In the genomic region with DNA sequence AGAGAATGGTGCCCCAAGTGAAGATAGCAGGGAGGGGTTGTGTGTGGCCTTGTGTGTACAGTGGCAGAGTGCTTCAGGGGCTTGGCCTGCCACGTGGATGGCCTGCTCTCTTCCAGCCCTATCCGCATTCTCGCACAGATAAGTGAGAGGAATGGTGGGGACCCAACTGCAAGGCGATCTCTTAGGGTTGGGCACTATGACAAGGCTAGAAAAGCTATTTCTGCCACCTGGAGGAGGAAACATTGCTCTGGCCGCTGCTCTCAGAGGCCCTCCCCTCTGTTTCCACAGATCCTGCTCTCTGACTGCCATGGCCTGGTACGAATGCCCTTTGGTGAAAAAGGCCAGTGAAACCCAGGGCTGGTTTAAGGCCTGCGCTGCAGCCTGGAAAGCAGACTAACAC, we compare ENCODE assay signal across 23 cellular contexts. TPM values are rescaled to one million over a fixed set of nuclear protein-coding genes. Genes with fewer than 3 reads are reported as not detected.
DNase-seq lines count a peak whose midpoint lies in the region; ATAC-seq, FAIRE-seq and TF ChIP-seq lines count a peak whose summit lies in the region.
"Had no signal": no experiment of that assay in that cellular context is flagged by ENCODE, and none has a peak within 500 bp of the region (broad histone marks: within the 10 kb centered on the region; RNA-seq: fewer than 3 reads in every experiment).

No MANE protein-coding gene starts in this region.

- H3K79me2 ChIP-seq in PC-9 (ENCODE audit: low read depth) = peaks cover 35% of the 10 kb centered on the region

- H4K20me1 ChIP-seq in PC-9 (ENCODE audit: insufficient read depth) = peaks cover 7% of the 10 kb centered on the region; the same call in 1 of the 2 replicates

- no peak overlapping the region for H3K4me3 Mint-ChIP-seq in naive thymus-derived CD8-positive, alpha-beta T cell
- H3K4me3 Mint-ChIP-seq: activated T-helper 17 cell treated with anti-CD3 and anti-CD28 coated beads, Interleukin-2, amount 50 U/mL, for 72 hours had no signal

- no peaks in the 10 kb centered on the region for H3K27me3 ChIP-seq in cardiac muscle cell
- no peaks in the 10 kb centered on the region for H3K27me3 ChIP-seq in PC-9 (ENCODE audit: insufficient read depth, low read depth)
- no peaks in the 10 kb centered on the region for H3K27me3 ChIP-seq in foreskin keratinocyte
- H3K27me3 ChIP-seq: dorsolateral prefrontal cortex had no signal

- H2AFZ ChIP-seq in PC-9 = no peak overlapping the region

- no peak for TF ChIP-seq CTCF in C4-2B (conservative IDR thresholded peaks at IDR 0.05)
- TF ChIP-seq CTCF in cardiac muscle cell (IDR thresholded peaks at IDR 0.05; ENCODE audit: low read depth, low read length) = no peak
- no peak for TF ChIP-seq CTCF in kidney (IDR thresholded peaks at IDR 0.05; ENCODE audit: borderline replicate concordance, extremely low read depth, insufficient read depth)
- TF ChIP-seq CTCF in PC-9 (conservative IDR thresholded peaks at IDR 0.05) = no peak
- no peak for TF ChIP-seq CTCF in foreskin keratinocyte (conservative IDR thresholded peaks at IDR 0.05)

- no peak for FAIRE-seq in kidney (lab: Jason Lieb, UNC)
- FAIRE-seq: frontal cortex, GM12892 had no signal

- peak overlapping the region in 6 of 10 donors; percentile 23 to 57 (median 36) for H3K27ac Mint-ChIP-seq in naive thymus-derived CD8-positive, alpha-beta T cell
- H3K27ac Mint-ChIP-seq: activated T-helper 17 cell treated with anti-CD3 and anti-CD28 coated beads, Interleukin-2, amount 50 U/mL, for 72 hours had no signal

- CTCF ChIA-PET in PC-9 (lab: Charles Lee) = interaction anchor here (0.9 kb wide), 1 partner anchor 448 kb away, joined by 5 read pairs; no protein-coding TSS in a partner anchor

- POLR2A ChIA-PET in naive thymus-derived CD8-positive, alpha-beta T cell (lab: Charles Lee) = no interaction called here
- POLR2A ChIA-PET in PC-9 (lab: Charles Lee; ENCODE audit: unreplicated experiment) = no interaction called here

- ATAC-seq in naive thymus-derived CD8-positive, alpha-beta T cell = no peak
- no peak for ATAC-seq in foreskin keratinocyte
- ATAC-seq: activated T-helper 17 cell treated with anti-CD3 and anti-CD28 coated beads, Interleukin-2, amount 50 U/mL, for 72 hours had no signal

- H3K4me1 ChIP-seq in cardiac muscle cell (ENCODE audit: low read depth) (peaks cover 30% of the 10 kb centered on the region), kidney (ENCODE audit: control insufficient read depth in 1 of 2, insufficient read depth in 1 of 2, low read depth in 1 of 2, low read length in 2 of 2) (peaks cover 0 to 6% of the 10 kb centered on the region in 2 donors), PC-9 (replicated peaks; ENCODE audit: insufficient read depth) (peaks cover 23% of the 10 kb centered on the region), foreskin keratinocyte (peaks cover 5% of the 10 kb centered on the region)

- H3K36me3 ChIP-seq in cardiac muscle cell (no peaks in the 10 kb centered on the region), kidney (ENCODE audit: control insufficient read depth in 1 of 2, insufficient read depth in 2 of 2, low read length in 2 of 2) (peaks cover 0 to 2% of the 10 kb centered on the region in 2 donors), PC-9 (ENCODE audit: low read depth) (no peaks in the 10 kb centered on the region)
- H3K36me3 ChIP-seq: HAP-1 had no signal

- intact Hi-C loops in kidney (cut with DNase I) = loop anchor here (10.0 kb wide), 1 partner anchor 321 kb away; a partner anchor contains a TSS
- intact Hi-C loops in PC-9 (cut with micrococcal nuclease; ENCODE audit: unreplicated experiment) = loop anchor here (5.0 kb wide), 1 partner anchor 313 kb away; no protein-coding TSS in a partner anchor

- H3K9me3 ChIP-seq in cardiac muscle cell (ENCODE audit: low read depth) (no peaks in the 10 kb centered on the region), kidney (ENCODE audit: control insufficient read depth in 1 of 2, low read length in 2 of 2) (no peaks in the 10 kb centered on the region), PC-9 (ENCODE audit: insufficient read depth, low read depth) (no peaks in the 10 kb centered on the region)
- H3K9me3 ChIP-seq: HAP-1 had no signal

- peaks cover 15% of the 10 kb centered on the region; the same call in 1 of the 2 replicates for H3F3A ChIP-seq in PC-9 (ENCODE audit: insufficient read depth, low read depth)

- H3K9me2 ChIP-seq in PC-9 (ENCODE audit: insufficient read depth) = no peaks in the 10 kb centered on the region

- no peak overlapping the region for H3K9ac ChIP-seq in kidney (ENCODE audit: low read length in 2 of 2)

- H3K27ac ChIP-seq in C4-2B = peak overlapping the region; percentile 3; the same call in 1 of the 2 replicates
- peak overlapping the region; percentile 61 for H3K27ac ChIP-seq in cardiac muscle cell
- no peak overlapping the region for H3K27ac ChIP-seq in kidney (ENCODE audit: low read depth in 2 of 2, low read length in 2 of 2)
- H3K27ac ChIP-seq in PC-9 = no peak overlapping the region
- H3K27ac ChIP-seq in foreskin keratinocyte = no peak overlapping the region
- H3K27ac ChIP-seq: dorsolateral prefrontal cortex, SK-N-MC had no signal

- no TSS peak for BruUV-seq in PC-9 (replicated peaks; lab: Mats Ljungman, UMichigan)

- peaks cover 15 to 53% (median 50%) of the 10 kb centered on the region in 4 donors for H3K4me1 Mint-ChIP-seq in naive thymus-derived CD8-positive, alpha-beta T cell

- H3K36me3 Mint-ChIP-seq in naive thymus-derived CD8-positive, alpha-beta T cell = no peaks in the 10 kb centered on the region

- no peak overlapping the region for H3K4me2 ChIP-seq in PC-9
- H3K4me2 ChIP-seq: smooth muscle cell had no signal

- H3K4me3 ChIP-seq in cardiac muscle cell (no peak overlapping the region), kidney (ENCODE audit: low read length in 2 of 2) (no peak overlapping the region), PC-9 (no peak overlapping the region)
- H3K4me3 ChIP-seq: dorsolateral prefrontal cortex, HAP-1, SK-N-MC, smooth muscle cell had no signal

- no peaks in the 10 kb centered on the region for H3K9me3 Mint-ChIP-seq in naive thymus-derived CD8-positive, alpha-beta T cell
- H3K9me3 Mint-ChIP-seq: activated T-helper 17 cell treated with anti-CD3 and anti-CD28 coated beads, Interleukin-2, amount 50 U/mL, for 72 hours had no signal

- peak; percentile 79 for DNase-seq in OCI-M1 (lab: John Stamatoyannopoulos, UW)
- DNase-seq in cardiac muscle cell (ENCODE audit: low read depth in 1 of 2, low spot score in 1 of 2) = peak in 1 of 2 donors; percentile 77
- no peak for DNase-seq in naive thymus-derived CD8-positive, alpha-beta T cell
- DNase-seq in kidney = no peak
- DNase-seq in NCI-H1048 (lab: John Stamatoyannopoulos, UW) = no peak
- DNase-seq in PC-9 = no peak
- no peak for DNase-seq in foreskin keratinocyte
- DNase-seq: activated CD4-positive, alpha-beta T cell treated with anti-CD3 and anti-CD28 coated beads for 48 hours; C1 segment of cervical spinal cord; DMS 273 treated with DMSO at 0.1 percent for 48 hours; dorsolateral prefrontal cortex; NCI-H1417 treated with DMSO at 0.1 percent for 48 hours; NCI-H2171; NCI-H526 treated with DMSO at 0.1 percent for 48 hours; stimulated activated CD4-positive, alpha-beta T cell treated with anti-CD3 and anti-CD28 coated beads, Interleukin-4, amount 100 ng/mL, for 24 hours; T-helper 9 cell had no signal

- H3K27me3 Mint-ChIP-seq in naive thymus-derived CD8-positive, alpha-beta T cell = no peaks in the 10 kb centered on the region
- H3K27me3 Mint-ChIP-seq: activated T-helper 17 cell treated with anti-CD3 and anti-CD28 coated beads, Interleukin-2, amount 50 U/mL, for 72 hours had no signal

RNA-seq across cellular contexts. Expression of a gene that starts 20.6 kb away (rescaled TPM):
- total RNA-seq in cardiac muscle cell (23.0 and 26.7 TPM in 2 replicates), kidney (15.2 TPM), PC-9 (2021) (21.0 and 21.3 TPM in 2 replicates), foreskin keratinocyte (9.7 and 11.9 TPM in 2 replicates)
- polyA plus RNA-seq in cardiac muscle cell (47.9 and 52.0 TPM in 2 replicates), kidney (ENCODE audit: insufficient read depth, low read depth, low replicate concordance) (23.2 TPM), foreskin keratinocyte (16.8 and 17.6 TPM in 2 replicates)
- total RNA-seq in naive thymus-derived CD8-positive, alpha-beta T cell = 10 to 100 TPM; 18.4 to 19.2 TPM
- polyA plus RNA-seq in naive thymus-derived CD8-positive, alpha-beta T cell = 10 to 100 TPM; 14.7 to 27.1 (median 24.3) TPM

RNA-seq across cellular contexts. Expression of a gene that starts 50.2 kb away (rescaled TPM):
- total RNA-seq in cardiac muscle cell (81.7 and 83.1 TPM in 2 replicates), kidney (32.7 TPM), PC-9 (2021) (91.4 and 115 TPM in 2 replicates), foreskin keratinocyte (98.5 and 114 TPM in 2 replicates)
- polyA plus RNA-seq in cardiac muscle cell (94.2 and 95.2 TPM in 2 replicates), kidney (ENCODE audit: insufficient read depth, low read depth, low replicate concordance) (41.9 TPM), foreskin keratinocyte (99.4 and 119 TPM in 2 replicates)
- 10 to 100 TPM; 26.2 to 27.9 TPM for total RNA-seq in naive thymus-derived CD8-positive, alpha-beta T cell
- 10 to 100 TPM; 49.5 to 66.6 (median 65.2) TPM for polyA plus RNA-seq in naive thymus-derived CD8-positive, alpha-beta T cell

Comparison
In these comparisons a context has a peak if more than half of its experiments do, and no peak if none do; other contexts are left out.
1. H3K27ac ChIP-seq: peak in C4-2B (single experiment) and cardiac muscle cell (single experiment); none in kidney (0 of 2), PC-9 (single experiment) and foreskin keratinocyte (single experiment).